ENCODE assay signal across 1 cellular context in genomic region chr10:96043157-96043894, GRCh38.
A peak's percentile ranks its signal among the peaks of the same experiment; 100 is the strongest.
TF ChIP-seq lines count a peak whose summit lies in the region.

A gene with protein sequence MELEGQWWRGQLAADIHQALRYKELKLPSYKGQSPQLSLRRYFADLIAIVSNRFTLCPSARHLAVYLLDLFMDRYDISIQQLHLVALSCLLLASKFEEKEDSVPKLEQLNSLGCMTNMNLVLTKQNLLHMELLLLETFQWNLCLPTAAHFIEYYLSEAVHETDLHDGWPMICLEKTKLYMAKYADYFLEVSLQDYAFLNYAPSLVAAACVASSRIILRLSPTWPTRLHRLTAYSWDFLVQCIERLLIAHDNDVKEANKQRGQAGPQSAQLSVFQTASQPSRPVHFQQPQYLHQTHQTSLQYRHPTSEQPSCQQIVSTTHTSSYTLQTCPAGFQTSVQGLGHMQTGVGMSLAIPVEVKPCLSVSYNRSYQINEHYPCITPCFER (plus strand): TSS chr10:96043583. CDS start chr10:96044394, 811 bp downstream.

TF ChIP-seq in HepG2, 621 proteins besides CTCF, POLR2A, EP300 and RAD21 (continued from another document and continues in another):
- TF ChIP-seq, protein P1, sequence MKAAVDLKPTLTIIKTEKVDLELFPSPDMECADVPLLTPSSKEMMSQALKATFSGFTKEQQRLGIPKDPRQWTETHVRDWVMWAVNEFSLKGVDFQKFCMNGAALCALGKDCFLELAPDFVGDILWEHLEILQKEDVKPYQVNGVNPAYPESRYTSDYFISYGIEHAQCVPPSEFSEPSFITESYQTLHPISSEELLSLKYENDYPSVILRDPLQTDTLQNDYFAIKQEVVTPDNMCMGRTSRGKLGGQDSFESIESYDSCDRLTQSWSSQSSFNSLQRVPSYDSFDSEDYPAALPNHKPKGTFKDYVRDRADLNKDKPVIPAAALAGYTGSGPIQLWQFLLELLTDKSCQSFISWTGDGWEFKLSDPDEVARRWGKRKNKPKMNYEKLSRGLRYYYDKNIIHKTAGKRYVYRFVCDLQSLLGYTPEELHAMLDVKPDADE (CRISPR knock-in tag; IDR thresholded peaks at IDR 0.05): no peak
- TF ChIP-seq EEA1 (CRISPR knock-in tag; IDR thresholded peaks at IDR 0.05; ENCODE audit: borderline replicate concordance) (peak; percentile 91; the same call in 1 of the 2 replicates), HNRNPLL (IDR thresholded peaks at IDR 0.05; ENCODE audit: low read depth, low read length, poor library complexity, severe bottlenecking) (peak; percentile 66), REL (CRISPR knock-in tag; conservative IDR thresholded peaks at IDR 0.05) (no peak), FOXP1 (IDR thresholded peaks at IDR 0.05) (no peak), FOXP1 (CRISPR knock-in tag; IDR thresholded peaks at IDR 0.05) (no peak), NAIF1 (CRISPR knock-in tag; IDR thresholded peaks at IDR 0.05; ENCODE audit: borderline replicate concordance) (no peak), BCL6 (CRISPR knock-in tag; IDR thresholded peaks at IDR 0.05) (peak; percentile 42; the same call in 1 of the 2 replicates), ZNF12 (CRISPR knock-in tag; IDR thresholded peaks at IDR 0.05) (no peak), ZNF136 (CRISPR knock-in tag; IDR thresholded peaks at IDR 0.05; ENCODE audit: low read depth) (no peak), ZNF567 (CRISPR knock-in tag; IDR thresholded peaks at IDR 0.05; ENCODE audit: borderline replicate concordance) (no peak), HDAC6 (IDR thresholded peaks at IDR 0.05; ENCODE audit: low read depth, low read length) (no peak), PATZ1 (CRISPR knock-in tag; IDR thresholded peaks at IDR 0.05) (peak; percentile 71; the same call in 1 of the 2 replicates), FOXM1 (CRISPR knock-in tag; IDR thresholded peaks at IDR 0.05) (peak; percentile 7; the same call in 1 of the 2 replicates), AKAP8 (CRISPR knock-in tag; IDR thresholded peaks at IDR 0.05) (no peak), SP4 (CRISPR knock-in tag; IDR thresholded peaks at IDR 0.05) (peak; percentile 83), EHMT2 (IDR thresholded peaks at IDR 0.05; ENCODE audit: borderline replicate concordance, low read depth, low read length) (no peak), KAT8 (CRISPR knock-in tag; IDR thresholded peaks at IDR 0.05) (0 out of 2 replicates have a peak, but pooled peaks have one; percentile 42), ZNF609 (CRISPR knock-in tag; IDR thresholded peaks at IDR 0.05; ENCODE audit: borderline replicate concordance) (no peak), ZNF562 (CRISPR knock-in tag; IDR thresholded peaks at IDR 0.05; ENCODE audit: borderline replicate concordance) (peak; percentile 70), ZC3H4 (CRISPR knock-in tag; IDR thresholded peaks at IDR 0.05; ENCODE audit: borderline replicate concordance) (no peak), NFKB2 (CRISPR knock-in tag; IDR thresholded peaks at IDR 0.05; ENCODE audit: borderline replicate concordance) (peak; percentile 61), ZNF230 (CRISPR knock-in tag; IDR thresholded peaks at IDR 0.05) (peak; percentile 87; the same call in 1 of the 2 replicates), MTF2 (CRISPR knock-in tag; IDR thresholded peaks at IDR 0.05; ENCODE audit: borderline replicate concordance) (no peak), ZNF496 (CRISPR knock-in tag; IDR thresholded peaks at IDR 0.05; ENCODE audit: insufficient replicate concordance) (no peak), ZNF674 (CRISPR knock-in tag; IDR thresholded peaks at IDR 0.05; ENCODE audit: low read depth) (no peak), MNT (IDR thresholded peaks at IDR 0.05) (no peak), KLF15 (CRISPR knock-in tag; IDR thresholded peaks at IDR 0.05; ENCODE audit: borderline replicate concordance) (no peak; the same call in 1 of the 2 replicates), JUNB (CRISPR knock-in tag; IDR thresholded peaks at IDR 0.05; ENCODE audit: borderline replicate concordance) (no peak), ZNF564 (CRISPR knock-in tag; IDR thresholded peaks at IDR 0.05) (peak; percentile 73; the same call in 1 of the 2 replicates), IKZF4 (CRISPR knock-in tag; IDR thresholded peaks at IDR 0.05; ENCODE audit: borderline replicate concordance, low read depth, not compliant biosample characterization) (peak; percentile 93), ZNF501 (CRISPR knock-in tag; IDR thresholded peaks at IDR 0.05) (peak; percentile 21; the same call in 1 of the 2 replicates), TBX2 (CRISPR knock-in tag; IDR thresholded peaks at IDR 0.05; ENCODE audit: borderline replicate concordance) (peak; percentile 74; the same call in 1 of the 2 replicates), ZNF772 (CRISPR knock-in tag; IDR thresholded peaks at IDR 0.05) (peak; percentile 40; the same call in 1 of the 2 replicates), SRSF4 (IDR thresholded peaks at IDR 0.05; ENCODE audit: low read depth, low read length, poor library complexity, severe bottlenecking) (no peak), ZMYM4 (CRISPR knock-in tag; IDR thresholded peaks at IDR 0.05) (peak; percentile 87; the same call in 1 of the 2 replicates), TP53 (CRISPR knock-in tag; conservative IDR thresholded peaks at IDR 0.05) (no peak), SMAD9 (CRISPR knock-in tag; IDR thresholded peaks at IDR 0.05) (peak; percentile 68; the same call in 1 of the 2 replicates), FUBP1 (CRISPR knock-in tag; IDR thresholded peaks at IDR 0.05; ENCODE audit: borderline replicate concordance) (no peak), SNRNP70 (IDR thresholded peaks at IDR 0.05; ENCODE audit: low read depth, low read length) (no peak)
- TF ChIP-seq, protein P2, sequence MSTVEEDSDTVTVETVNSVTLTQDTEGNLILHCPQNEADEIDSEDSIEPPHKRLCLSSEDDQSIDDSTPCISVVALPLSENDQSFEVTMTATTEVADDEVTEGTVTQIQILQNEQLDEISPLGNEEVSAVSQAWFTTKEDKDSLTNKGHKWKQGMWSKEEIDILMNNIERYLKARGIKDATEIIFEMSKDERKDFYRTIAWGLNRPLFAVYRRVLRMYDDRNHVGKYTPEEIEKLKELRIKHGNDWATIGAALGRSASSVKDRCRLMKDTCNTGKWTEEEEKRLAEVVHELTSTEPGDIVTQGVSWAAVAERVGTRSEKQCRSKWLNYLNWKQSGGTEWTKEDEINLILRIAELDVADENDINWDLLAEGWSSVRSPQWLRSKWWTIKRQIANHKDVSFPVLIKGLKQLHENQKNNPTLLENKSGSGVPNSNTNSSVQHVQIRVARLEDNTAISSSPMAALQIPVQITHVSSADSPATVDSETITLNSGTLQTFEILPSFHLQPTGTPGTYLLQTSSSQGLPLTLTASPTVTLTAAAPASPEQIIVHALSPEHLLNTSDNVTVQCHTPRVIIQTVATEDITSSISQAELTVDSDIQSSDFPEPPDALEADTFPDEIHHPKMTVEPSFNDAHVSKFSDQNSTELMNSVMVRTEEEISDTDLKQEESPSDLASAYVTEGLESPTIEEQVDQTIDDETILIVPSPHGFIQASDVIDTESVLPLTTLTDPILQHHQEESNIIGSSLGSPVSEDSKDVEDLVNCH (CRISPR knock-in tag; IDR thresholded peaks at IDR 0.05): no peak
- TF ChIP-seq, protein P3, sequence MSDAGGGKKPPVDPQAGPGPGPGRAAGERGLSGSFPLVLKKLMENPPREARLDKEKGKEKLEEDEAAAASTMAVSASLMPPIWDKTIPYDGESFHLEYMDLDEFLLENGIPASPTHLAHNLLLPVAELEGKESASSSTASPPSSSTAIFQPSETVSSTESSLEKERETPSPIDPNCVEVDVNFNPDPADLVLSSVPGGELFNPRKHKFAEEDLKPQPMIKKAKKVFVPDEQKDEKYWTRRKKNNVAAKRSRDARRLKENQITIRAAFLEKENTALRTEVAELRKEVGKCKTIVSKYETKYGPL (CRISPR knock-in tag; IDR thresholded peaks at IDR 0.05): no peak
- TF ChIP-seq, protein P4, sequence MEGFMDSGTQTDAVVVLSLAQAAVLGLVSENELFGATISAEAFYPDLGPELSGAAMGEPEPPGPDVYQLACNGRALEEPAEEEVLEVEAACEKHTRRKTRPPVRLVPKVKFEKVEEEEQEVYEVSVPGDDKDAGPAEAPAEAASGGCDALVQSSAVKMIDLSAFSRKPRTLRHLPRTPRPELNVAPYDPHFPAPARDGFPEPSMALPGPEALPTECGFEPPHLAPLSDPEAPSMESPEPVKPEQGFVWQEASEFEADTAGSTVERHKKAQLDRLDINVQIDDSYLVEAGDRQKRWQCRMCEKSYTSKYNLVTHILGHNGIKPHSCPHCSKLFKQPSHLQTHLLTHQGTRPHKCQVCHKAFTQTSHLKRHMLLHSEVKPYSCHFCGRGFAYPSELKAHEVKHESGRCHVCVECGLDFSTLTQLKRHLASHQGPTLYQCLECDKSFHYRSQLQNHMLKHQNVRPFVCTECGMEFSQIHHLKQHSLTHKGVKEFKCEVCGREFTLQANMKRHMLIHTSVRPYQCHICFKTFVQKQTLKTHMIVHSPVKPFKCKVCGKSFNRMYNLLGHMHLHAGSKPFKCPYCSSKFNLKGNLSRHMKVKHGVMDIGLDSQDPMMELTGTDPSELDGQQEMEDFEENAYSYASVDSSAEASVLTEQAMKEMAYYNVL (CRISPR knock-in tag; IDR thresholded peaks at IDR 0.05; ENCODE audit: borderline replicate concordance): peak; percentile 56; the same call in 1 of the 2 replicates
- TF ChIP-seq, protein P5, sequence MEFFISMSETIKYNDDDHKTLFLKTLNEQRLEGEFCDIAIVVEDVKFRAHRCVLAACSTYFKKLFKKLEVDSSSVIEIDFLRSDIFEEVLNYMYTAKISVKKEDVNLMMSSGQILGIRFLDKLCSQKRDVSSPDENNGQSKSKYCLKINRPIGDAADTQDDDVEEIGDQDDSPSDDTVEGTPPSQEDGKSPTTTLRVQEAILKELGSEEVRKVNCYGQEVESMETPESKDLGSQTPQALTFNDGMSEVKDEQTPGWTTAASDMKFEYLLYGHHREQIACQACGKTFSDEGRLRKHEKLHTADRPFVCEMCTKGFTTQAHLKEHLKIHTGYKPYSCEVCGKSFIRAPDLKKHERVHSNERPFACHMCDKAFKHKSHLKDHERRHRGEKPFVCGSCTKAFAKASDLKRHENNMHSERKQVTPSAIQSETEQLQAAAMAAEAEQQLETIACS (CRISPR knock-in tag; IDR thresholded peaks at IDR 0.05): peak; percentile 48; the same call in 1 of the 2 replicates
